21 cellular contexts compared by ENCODE assay signal in genomic region chr16:69626256-69626655, GRCh38.
DNase-seq lines count a peak whose midpoint lies in the region; ATAC-seq, FAIRE-seq and TF ChIP-seq lines count a peak whose summit lies in the region.
"Had no signal": no experiment of that assay in that cellular context is flagged by ENCODE, and none has a peak within 500 bp of the region (broad histone marks: within the 10 kb centered on the region; RNA-seq: fewer than 3 reads in every experiment).

No MANE protein-coding gene starts in this region.

- no peaks in the 10 kb centered on the region for H3K9me3 Mint-ChIP-seq in stimulated activated memory B cell treated with anti-CD40 and anti-IgM and Interleukin-4, amounts not matched to agents 10 μg/mL and 1 μg/mL and 100 μg/mL, for 72 hours
- H3K9me3 Mint-ChIP-seq in H9, result no peaks in the 10 kb centered on the region
- H3K9me3 Mint-ChIP-seq: activated T-cell treated with anti-CD3 and anti-CD28 coated beads, Interleukin-2, amount 50 U/mL, for 24 hours; neural progenitor cell had no signal

- no peak for TF ChIP-seq CTCF in HepG2 (CRISPR knock-in tag; IDR thresholded peaks at IDR 0.05)
- no peak for TF ChIP-seq CTCF in right lobe of liver (IDR thresholded peaks at IDR 0.05)
- no peak for TF ChIP-seq CTCF in fibroblast of mammary gland (conservative IDR thresholded peaks at IDR 0.05; ENCODE audit: control insufficient read depth, insufficient read depth, low read depth, low read length)
- TF ChIP-seq CTCF in H9 (conservative IDR thresholded peaks at IDR 0.05), result no peak

- 95% methylated on average over 2 of the region's 2 CpGs for WGBS in HepG2 (ENCODE audit: low lambda C conversion rate)
- 88% methylated on average over 2 of the region's 2 CpGs for WGBS in right lobe of liver (ENCODE audit: insufficient coverage, low coverage, low lambda C conversion rate, missing lambda C conversion rate)
- WGBS in H9 (ENCODE audit: extremely low coverage, insufficient read length, low lambda C conversion rate), result no CpG with 5 or more reads among the region's 2 CpGs

- no peak overlapping the region for H3K56ac ChIP-seq in H9 (ENCODE audit: insufficient read length, low read depth, low read length)

- no peak overlapping the region for H3K27ac ChIP-seq in HepG2 (ENCODE audit: extremely low read length, insufficient read depth, low read length)
- H3K27ac ChIP-seq in right lobe of liver, result no peak overlapping the region
- no peak overlapping the region for H3K27ac ChIP-seq in SJCRH30
- no peak overlapping the region for H3K27ac ChIP-seq in H9 (ENCODE audit: insufficient read length, low read depth, low read length)
- H3K27ac ChIP-seq: neural progenitor cell, stomach had no signal

- no peaks in the 10 kb centered on the region for H3K27me3 Mint-ChIP-seq in stimulated activated memory B cell treated with anti-CD40 and anti-IgM and Interleukin-4, amounts not matched to agents 10 μg/mL and 1 μg/mL and 100 μg/mL, for 72 hours
- no peaks in the 10 kb centered on the region for H3K27me3 Mint-ChIP-seq in H9 (ENCODE audit: low read depth)
- H3K27me3 Mint-ChIP-seq: activated naive CD8-positive, alpha-beta T cell; activated T-cell treated with anti-CD3 and anti-CD28 coated beads, Interleukin-2, amount 50 U/mL, for 24 hours had no signal

- TF ChIP-seq RAD21 in HepG2 (CRISPR knock-in tag; IDR thresholded peaks at IDR 0.05), result no peak

- H4K5ac ChIP-seq in H9 (ENCODE audit: insufficient read length, low read depth, low read length), result no peak overlapping the region

- intact Hi-C loops in HepG2 (cut with micrococcal nuclease; ENCODE audit: unreplicated experiment) (no loop called here), right lobe of liver (cut with DNase I) (no loop called here)

- H2BK20ac ChIP-seq in H9 (ENCODE audit: low read depth, low read length, poor library complexity, severe bottlenecking), result no peak overlapping the region

- H4K20me1 ChIP-seq in HepG2 (ENCODE audit: insufficient read depth, low read length) (peaks cover 24% of the 10 kb centered on the region), H9 (ENCODE audit: control insufficient read depth, insufficient read depth, insufficient read length) (no peaks in the 10 kb centered on the region)

- H2BK5ac ChIP-seq in H9 (ENCODE audit: insufficient read length, low read length), result no peak overlapping the region

- no peak overlapping the region for H2BK120ac ChIP-seq in H9 (ENCODE audit: low read depth, low read length, poor library complexity, severe bottlenecking)

- H3K4me3 ChIP-seq in HepG2 (replicated peaks in 1 of 3; ENCODE audit: insufficient read depth in 1 of 3, low read depth in 2 of 3, low read length in 3 of 3), result no peak overlapping the region
- no peak overlapping the region for H3K4me3 ChIP-seq in right lobe of liver
- H3K4me3 ChIP-seq in SJCRH30, result no peak overlapping the region
- H3K4me3 ChIP-seq in fibroblast of mammary gland (ENCODE audit: control insufficient read depth, low read depth, low read length), result no peak overlapping the region
- H3K4me3 ChIP-seq: neural progenitor cell, stomach had no signal

- H3K4me3 Mint-ChIP-seq in stimulated activated memory B cell treated with anti-CD40 and anti-IgM and Interleukin-4, amounts not matched to agents 10 μg/mL and 1 μg/mL and 100 μg/mL, for 72 hours, result no peak overlapping the region
- no peak overlapping the region for H3K4me3 Mint-ChIP-seq in H9
- H3K4me3 Mint-ChIP-seq: activated naive CD8-positive, alpha-beta T cell; activated T-cell treated with anti-CD3 and anti-CD28 coated beads, Interleukin-2, amount 50 U/mL, for 24 hours; neural progenitor cell had no signal

- H3K9ac ChIP-seq in HepG2 (ENCODE audit: insufficient read depth, low read depth, low read length), result no peak overlapping the region
- H3K9ac ChIP-seq in H9 (ENCODE audit: extremely low read depth, insufficient read length, low read length), result no peak overlapping the region
- H3K9ac ChIP-seq: neural progenitor cell, SK-N-SH had no signal

- no peak overlapping the region for H3K18ac ChIP-seq in H9 (ENCODE audit: insufficient read length, low read depth, low read length)

- H3K27me3 ChIP-seq in HepG2 (ENCODE audit: control insufficient read depth in 1 of 2, insufficient read depth in 2 of 2, low read length in 2 of 2) (no peaks in the 10 kb centered on the region), right lobe of liver (no peaks in the 10 kb centered on the region), SJCRH30 (no peaks in the 10 kb centered on the region), H9 (ENCODE audit: insufficient read depth, low read length) (no peaks in the 10 kb centered on the region)
- H3K27me3 ChIP-seq: neural progenitor cell, stomach had no signal

- in situ Hi-C loops in HepG2 (cut with HindIII; ENCODE audit: extremely low pct_ligation_motif_present, low pct_unique_long_range_greater_than_20kb), result no loop called here

- H3K36me3 ChIP-seq in HepG2 (replicated peaks in 1 of 2; ENCODE audit: control insufficient read depth in 1 of 2, insufficient read depth in 2 of 2, low read length in 2 of 2) (peaks cover 14 to 40% of the 10 kb centered on the region in 2 experiments; a peak in 4 of 5 replicates), right lobe of liver (no peaks in the 10 kb centered on the region), SJCRH30 (no peaks in the 10 kb centered on the region)
- H3K36me3 ChIP-seq: neural progenitor cell had no signal

- H3K4me1 ChIP-seq in HepG2 (ENCODE audit: insufficient read depth, low read length) (peaks cover 12% of the 10 kb centered on the region), right lobe of liver (no peaks in the 10 kb centered on the region), SJCRH30 (0 out of 2 replicates have a peak, but pooled peaks cover 3% of the 10 kb centered on the region), H9 (ENCODE audit: insufficient read depth, low read length) (no peaks in the 10 kb centered on the region)
- H3K4me1 ChIP-seq: neural progenitor cell had no signal

- H3K9me3 ChIP-seq in HepG2 (ENCODE audit: low read length) (no peaks in the 10 kb centered on the region), right lobe of liver (no peaks in the 10 kb centered on the region), SJCRH30 (replicated peaks) (no peaks in the 10 kb centered on the region), H9 (ENCODE audit: control insufficient read depth, low read depth, low read length) (no peaks in the 10 kb centered on the region)
- H3K9me3 ChIP-seq: SK-N-SH, stomach had no signal

- no peak overlapping the region for H4K91ac ChIP-seq in H9 (ENCODE audit: insufficient read length, low read depth, low read length)

- no peak overlapping the region for H3K14ac ChIP-seq in H9 (ENCODE audit: insufficient read depth, low read length)

- peaks cover 3% of the 10 kb centered on the region for H3K79me1 ChIP-seq in H9 (ENCODE audit: insufficient read depth, low read depth, low read length, poor library complexity, severe bottlenecking)

- no peak for DNase-seq in HepG2 (ENCODE audit: low spot score)
- DNase-seq in right lobe of liver, result no peak
- DNase-seq in SJCRH30, result peak; percentile 6 to 20
- peak; percentile 70 for DNase-seq in fibroblast of mammary gland (ENCODE audit: low read depth)
- DNase-seq in H9, result no peak
- DNase-seq: ACHN; activated CD4-positive, alpha-beta T cell treated with anti-CD3 and anti-CD28 coated beads, Interleukin-2, amount 50 U/mL, for 1 hour; activated T-cell treated with anti-CD3 and anti-CD28 coated beads, Interleukin-2, amount 50 U/mL, for 24 hours; cerebellar nuclear complex; GOT3; head of caudate nucleus; NCI-H2029 treated with DMSO at 0.1 percent for 48 hours; NCI-H526; PC-3; SK-N-SH; stomach had no signal

- FAIRE-seq in HepG2 (lab: Jason Lieb, UNC), result no peak

- peaks cover 8% of the 10 kb centered on the region for H3K4me1 Mint-ChIP-seq in stimulated activated memory B cell treated with anti-CD40 and anti-IgM and Interleukin-4, amounts not matched to agents 10 μg/mL and 1 μg/mL and 100 μg/mL, for 72 hours
- no peaks in the 10 kb centered on the region for H3K4me1 Mint-ChIP-seq in H9
- H3K4me1 Mint-ChIP-seq: neural progenitor cell had no signal

- no peak overlapping the region for H2AFZ ChIP-seq in HepG2 (ENCODE audit: low read length)
- no peak overlapping the region for H2AFZ ChIP-seq in H9 (ENCODE audit: low read length)
- H2AFZ ChIP-seq: neural progenitor cell had no signal

- H4K8ac ChIP-seq in H9 (replicated peaks; ENCODE audit: insufficient read length, low read depth, low read length), result no peak overlapping the region

- peaks cover 11% of the 10 kb centered on the region for H3K36me3 Mint-ChIP-seq in stimulated activated memory B cell treated with anti-CD40 and anti-IgM and Interleukin-4, amounts not matched to agents 10 μg/mL and 1 μg/mL and 100 μg/mL, for 72 hours
- peaks cover 3 to 11% (median 8%) of the 10 kb centered on the region in 3 experiments; a peak in 4 of 7 replicates for H3K36me3 Mint-ChIP-seq in H9 (ENCODE audit: insufficient read depth in 1 of 3, low read depth in 3 of 3)

- CTCF ChIA-PET in HepG2 (lab: Yijun Ruan, JAX; ENCODE audit: low intra/inter-chr PET ratio, low total read pairs), result no interaction called here

- H3K4me2 ChIP-seq in HepG2 (ENCODE audit: low read depth, low read length), result no peak overlapping the region
- no peak overlapping the region for H3K4me2 ChIP-seq in H9 (ENCODE audit: insufficient read depth, insufficient read length, low read length)
- H3K4me2 ChIP-seq: neural progenitor cell, SK-N-SH had no signal

- POLR2A ChIA-PET in HepG2 (lab: Yijun Ruan, JAX), result no interaction called here

- no peak overlapping the region for H3K23ac ChIP-seq in H9 (ENCODE audit: insufficient read length, low read depth, low read length)

- H3K27ac Mint-ChIP-seq in stimulated activated memory B cell treated with anti-CD40 and anti-IgM and Interleukin-4, amounts not matched to agents 10 μg/mL and 1 μg/mL and 100 μg/mL, for 72 hours, result no peak overlapping the region
- H3K27ac Mint-ChIP-seq in H9, result peak overlapping the region in 1 of 3 experiments; percentile 42; a peak in 2 of 7 replicates
- H3K27ac Mint-ChIP-seq: activated naive CD8-positive, alpha-beta T cell; activated T-cell treated with anti-CD3 and anti-CD28 coated beads, Interleukin-2, amount 50 U/mL, for 24 hours; neural progenitor cell had no signal

- no peak overlapping the region for H2BK12ac ChIP-seq in H9 (ENCODE audit: insufficient read length, low read depth, low read length)

- no peak overlapping the region for H3K4ac ChIP-seq in H9 (ENCODE audit: low read depth, low read length)

- no peak for TF ChIP-seq EP300 in HepG2 (IDR thresholded peaks at IDR 0.05; ENCODE audit: low read depth in 2 of 2, low read length in 2 of 2)
- TF ChIP-seq EP300 in HepG2 (CRISPR knock-in tag; IDR thresholded peaks at IDR 0.05; ENCODE audit: borderline replicate concordance), result no peak

- H3T11ph ChIP-seq in H9 (ENCODE audit: low read length), result no peak overlapping the region

- H2BK15ac ChIP-seq in H9 (ENCODE audit: low read depth, low read length), result no peak overlapping the region

- no peak overlapping the region for H2AK5ac ChIP-seq in H9 (ENCODE audit: insufficient read length, low read length)

- TF ChIP-seq POLR2A in HepG2 (IDR thresholded peaks at IDR 0.05; ENCODE audit: insufficient read depth in 1 of 2, low read depth in 2 of 2, low read length in 2 of 2) (no peak), right lobe of liver (IDR thresholded peaks at IDR 0.05) (no peak)

- no TSS peak for BruUV-seq in HepG2 (replicated peaks; lab: Mats Ljungman, UMichigan)

- no peaks in the 10 kb centered on the region for H3K23me2 ChIP-seq in H9 (ENCODE audit: insufficient read length, low read depth, low read length, poor library complexity, severe bottlenecking)

- H3K79me2 ChIP-seq in HepG2 (ENCODE audit: insufficient read depth, low read length) (peaks cover 44% of the 10 kb centered on the region), H9 (ENCODE audit: insufficient read depth, low read length) (no peaks in the 10 kb centered on the region)

- ATAC-seq in HepG2 (no peak), right lobe of liver (no peak), HG03159 (IDR thresholded peaks at IDR 0.05; ENCODE audit: unreplicated experiment) (no peak), HG03565 (IDR thresholded peaks at IDR 0.05; ENCODE audit: unreplicated experiment) (no peak)
- ATAC-seq in stimulated activated memory B cell treated with anti-CD40 and anti-IgM and Interleukin-4, amounts not matched to agents 10 μg/mL and 1 μg/mL and 100 μg/mL, for 72 hours, result no peak
- ATAC-seq: PC-3 had no signal

Comparison
In these comparisons a context has a peak if more than half of its experiments do, and no peak if none do; other contexts are left out.
1. DNase-seq: peak in SJCRH30 (2 of 2) and fibroblast of mammary gland (single experiment); none in HepG2 (single experiment), right lobe of liver (0 of 3) and H9 (single experiment).